Comparison of ENCODE assay signal across 23 cellular contexts in genomic region chr12:24476310-24476709, GRCh38.
DNase-seq lines count a peak whose midpoint lies in the region; ATAC-seq, FAIRE-seq and TF ChIP-seq lines count a peak whose summit lies in the region.
"Had no signal": no experiment of that assay in that cellular context is flagged by ENCODE, and none has a peak within 500 bp of the region (broad histone marks: within the 10 kb centered on the region; RNA-seq: fewer than 3 reads in every experiment).

No MANE protein-coding gene starts in this region.

- H3K9me2 ChIP-seq in Loucy (replicated peaks; ENCODE audit: low read depth, low read length) = no peaks in the 10 kb centered on the region

- H3K9me3 Mint-ChIP-seq in endodermal cell = no peaks in the 10 kb centered on the region
- H3K9me3 Mint-ChIP-seq: CD8-positive, alpha-beta T cell had no signal

- H3K27ac ChIP-seq in A549 (no peak overlapping the region), endodermal cell (ENCODE audit: low read depth, low read length) (no peak overlapping the region), liver (ENCODE audit: low read depth in 1 of 2, low read length in 2 of 2) (peak overlapping the region; percentile 82 to 91)
- H3K27ac ChIP-seq: 22Rv1; BLaER1 treated with 17β-estradiol and CSF1 and Interleukin-3, amounts not matched to agents 10 nM and 100 nM; HL-60 had no signal

- H3K9me3 ChIP-seq in A549 (no peaks in the 10 kb centered on the region), Loucy (ENCODE audit: insufficient read depth, low read depth, low read length) (no peaks in the 10 kb centered on the region), endodermal cell (ENCODE audit: control insufficient read depth, low read length) (no peaks in the 10 kb centered on the region), liver (ENCODE audit: control insufficient read depth in 4 of 4, low read length in 3 of 4) (no peaks in the 10 kb centered on the region)
- H3K9me3 ChIP-seq: BLaER1 treated with 17β-estradiol and CSF1 and Interleukin-3, amounts not matched to agents 10 nM and 100 nM had no signal

- no peak for FAIRE-seq in A549 (lab: Jason Lieb, UNC)
- FAIRE-seq: G401.6, GM12891, GM19239 had no signal

- H3K4me3 ChIP-seq in A549 (no peak overlapping the region), Loucy (ENCODE audit: low read length, poor library complexity, severe bottlenecking) (no peak overlapping the region), endodermal cell (ENCODE audit: low read length) (no peak overlapping the region), liver (ENCODE audit: low read depth in 1 of 3, low read length in 3 of 3) (peak overlapping the region; percentile 27 to 41 (median 29))
- H3K4me3 ChIP-seq: BLaER1 treated with 17β-estradiol and CSF1 and Interleukin-3, amounts not matched to agents 10 nM and 100 nM had no signal

- intact Hi-C loops in Right ventricle myocardium inferior (cut with DNase I) = no loop called here

- TF ChIP-seq EP300 in A549 (IDR thresholded peaks at IDR 0.05) = no peak

- TF ChIP-seq RAD21 in A549 (conservative IDR thresholded peaks at IDR 0.05 in 1 of 2, IDR thresholded peaks at IDR 0.05 in 1 of 2) (no peak), liver (IDR thresholded peaks at IDR 0.05) (peak in 1 of 2 donors; percentile 63)

- H3K9ac ChIP-seq in Loucy (ENCODE audit: low read depth, low read length, poor library complexity, severe bottlenecking) (no peak overlapping the region), endodermal cell (ENCODE audit: extremely low read depth, low read length, poor library complexity, severe bottlenecking) (no peak overlapping the region), liver (ENCODE audit: low read depth in 1 of 2, low read length in 2 of 2) (peak overlapping the region; percentile 19 to 67)
- H3K9ac ChIP-seq: BLaER1 treated with 17β-estradiol and CSF1 and Interleukin-3, amounts not matched to agents 10 nM and 100 nM had no signal

- peak overlapping the region; percentile 4 for H3K27ac Mint-ChIP-seq in endodermal cell
- H3K27ac Mint-ChIP-seq: B cell; CD8-positive, alpha-beta T cell; HFFc6; IgD-negative memory B cell had no signal

- no peaks in the 10 kb centered on the region for H3F3A ChIP-seq in Loucy (ENCODE audit: low read depth)

- ATAC-seq in A549 (no peak), Right ventricle myocardium inferior (no peak)
- ATAC-seq: CD8-positive, alpha-beta T cell; HCT116 had no signal

- CTCF ChIA-PET in A549 (lab: Yijun Ruan, JAX) = no interaction called here

- H3K79me2 ChIP-seq in Loucy (ENCODE audit: insufficient read depth, low read length) = peaks cover 21% of the 10 kb centered on the region

- H3K4me2 ChIP-seq in A549 (peak overlapping the region; percentile 33; the same call in 1 of the 3 replicates), Loucy (ENCODE audit: low read depth, low read length, poor library complexity, severe bottlenecking) (peak overlapping the region; percentile 29)
- H3K4me2 ChIP-seq: BLaER1 treated with 17β-estradiol and CSF1 and Interleukin-3, amounts not matched to agents 10 nM and 100 nM had no signal

- POLR2A ChIA-PET in A549 (lab: Yijun Ruan, JAX) = no interaction called here

- H3K4me1 ChIP-seq in A549 (no peaks in the 10 kb centered on the region), Loucy (ENCODE audit: insufficient read depth, low read length, poor library complexity, severe bottlenecking) (peaks cover 13% of the 10 kb centered on the region), endodermal cell (ENCODE audit: control insufficient read depth, insufficient read depth, low read length) (no peaks in the 10 kb centered on the region), liver (ENCODE audit: control insufficient read depth in 4 of 4, insufficient read depth in 4 of 4, low read length in 3 of 4) (peaks cover 9 to 22% (median 11%) of the 10 kb centered on the region in 4 donors)
- H3K4me1 ChIP-seq: BLaER1 treated with 17β-estradiol and CSF1 and Interleukin-3, amounts not matched to agents 10 nM and 100 nM had no signal

- no peak overlapping the region for H3K4me3 Mint-ChIP-seq in endodermal cell
- H3K4me3 Mint-ChIP-seq: B cell; CD8-positive, alpha-beta T cell; HFFc6; IgD-negative memory B cell had no signal

- WGBS in A549 (ENCODE audit: missing lambda C conversion rate) = 4% methylated on average over 6 of the region's 6 CpGs
- WGBS in endodermal cell (ENCODE audit: insufficient coverage in 1 of 2, insufficient read length in 1 of 2), 2 experiments = 94 to 100% methylated on average over 4 to 6 of the region's 6 CpGs
- WGBS in liver = 30% methylated on average over 6 of the region's 6 CpGs

- no peaks in the 10 kb centered on the region for H4K20me1 ChIP-seq in Loucy (ENCODE audit: insufficient read depth, low read length, poor library complexity, severe bottlenecking)
- H4K20me1 ChIP-seq: BLaER1 treated with 17β-estradiol and CSF1 and Interleukin-3, amounts not matched to agents 10 nM and 100 nM had no signal

- H3K36me3 ChIP-seq in Loucy (ENCODE audit: insufficient read depth, low read length) (no peaks in the 10 kb centered on the region), endodermal cell (ENCODE audit: control insufficient read depth, insufficient read depth, low read length) (no peaks in the 10 kb centered on the region), liver (ENCODE audit: control insufficient read depth in 4 of 4, insufficient read depth in 3 of 4, low read depth in 1 of 4, low read length in 3 of 4) (no peaks in the 10 kb centered on the region)
- H3K36me3 ChIP-seq: BLaER1 treated with 17β-estradiol and CSF1 and Interleukin-3, amounts not matched to agents 10 nM and 100 nM had no signal

- no peak overlapping the region for H2AFZ ChIP-seq in Loucy (ENCODE audit: low read length)

- H3K27me3 ChIP-seq in Loucy (ENCODE audit: insufficient read depth, low read length, poor library complexity, severe bottlenecking) (no peaks in the 10 kb centered on the region), endodermal cell (ENCODE audit: control insufficient read depth, insufficient read depth, low read length, poor library complexity, severe bottlenecking) (no peaks in the 10 kb centered on the region), liver (ENCODE audit: control insufficient read depth in 4 of 4, insufficient read depth in 4 of 4, low read length in 3 of 4) (no peaks in the 10 kb centered on the region)
- H3K27me3 ChIP-seq: BLaER1 treated with 17β-estradiol and CSF1 and Interleukin-3, amounts not matched to agents 10 nM and 100 nM had no signal

- TF ChIP-seq CTCF in A549 (IDR thresholded peaks at IDR 0.05) = no peak
- TF ChIP-seq CTCF in Loucy (conservative IDR thresholded peaks at IDR 0.05; ENCODE audit: low read length) = no peak
- TF ChIP-seq CTCF in endodermal cell (conservative IDR thresholded peaks at IDR 0.05) = no peak
- TF ChIP-seq CTCF in liver (IDR thresholded peaks at IDR 0.05; ENCODE audit: low read depth, low read length, missing input control) = no peak

- peaks cover 25% of the 10 kb centered on the region for H3K4me1 Mint-ChIP-seq in endodermal cell
- H3K4me1 Mint-ChIP-seq: B cell, IgD-negative memory B cell had no signal

- TF ChIP-seq POLR2A in A549 (IDR thresholded peaks at IDR 0.05; ENCODE audit: low read length) = no peak

- H3K27me3 Mint-ChIP-seq in endodermal cell (ENCODE audit: insufficient read depth) = no peaks in the 10 kb centered on the region
- H3K27me3 Mint-ChIP-seq: IgD-negative memory B cell had no signal

- no peaks in the 10 kb centered on the region for H3K36me3 Mint-ChIP-seq in endodermal cell (ENCODE audit: low read depth)
- H3K36me3 Mint-ChIP-seq: CD8-positive, alpha-beta T cell; IgD-negative memory B cell had no signal

- DNase-seq in A549 (ENCODE audit: low read depth in 1 of 2, low spot score in 1 of 2) (no peak), endodermal cell (no peak), cerebellum (ENCODE audit: low spot score) (no peak), Right ventricle myocardium inferior (ENCODE audit: missing footprints) (no peak), dedifferentiated amniotic fluid mesenchymal stem cell (ENCODE audit: extremely low spot score) (no peak)
- DNase-seq: Calu3; CD8-positive, alpha-beta T cell; DMS 273 treated with DMSO at 0.1 percent for 48 hours; DMS53; GOT3; H7; HFFc6 had no signal

TF ChIP-seq in A549, 52 proteins besides CTCF, POLR2A, EP300 and RAD21 (continues in another document):
- TF ChIP-seq GATA3 (IDR thresholded peaks at IDR 0.05; ENCODE audit: borderline replicate concordance) (no peak), USF2 (IDR thresholded peaks at IDR 0.05) (no peak), ESRRA (IDR thresholded peaks at IDR 0.05; ENCODE audit: borderline replicate concordance, low read length) (no peak), RFX5 (IDR thresholded peaks at IDR 0.05) (no peak), HDAC2 (IDR thresholded peaks at IDR 0.05) (no peak), FOSB (CRISPR knock-in tag; IDR thresholded peaks at IDR 0.05) (no peak), NR3C1 (IDR thresholded peaks at IDR 0.05) (no peak), BHLHE40 (IDR thresholded peaks at IDR 0.05; ENCODE audit: low read depth, low read length) (no peak), CBX8 (IDR thresholded peaks at IDR 0.05) (no peak), MAFK (IDR thresholded peaks at IDR 0.05; ENCODE audit: partially characterized antibody) (no peak)

TF ChIP-seq in liver, 16 proteins besides CTCF, POLR2A, EP300 and RAD21 (continues in another document):
- TF ChIP-seq EGR1 (IDR thresholded peaks at IDR 0.05; ENCODE audit: low read depth in 2 of 2) (no peak), NR2F2 (IDR thresholded peaks at IDR 0.05) (peak; percentile 42), TAF1 (conservative IDR thresholded peaks at IDR 0.05) (no peak), SP1 (IDR thresholded peaks at IDR 0.05) (peak; percentile 68), HNF4A (conservative IDR thresholded peaks at IDR 0.05) (peak; percentile 50 to 55)

Comparison
In these comparisons a context has a peak if more than half of its experiments do, and no peak if none do; other contexts are left out.
1. H3K27ac ChIP-seq: peak in liver (2 of 2); none in A549 (0 of 2) and endodermal cell (single experiment).
2. H3K4me3 ChIP-seq: peak in liver (3 of 3); none in A549 (single experiment), Loucy (single experiment) and endodermal cell (single experiment).
3. H3K9ac ChIP-seq: peak in liver (2 of 2); none in Loucy (single experiment) and endodermal cell (single experiment).